33 cellular contexts compared by ENCODE assay signal in genomic region chr5:170233358-170233892, GRCh38. TPM values are rescaled to one million over a fixed set of nuclear protein-coding genes. Genes with fewer than 3 reads are reported as not detected.
"Had no signal": no experiment of that assay in that cellular context is flagged by ENCODE, and none has a peak within 500 bp of the region (broad histone marks: within the 10 kb centered on the region; RNA-seq: fewer than 3 reads in every experiment).

No MANE protein-coding gene starts in this region.

- H3K4me3 ChIP-seq: hepatocyte, left ventricle myocardium inferior, lung, neural progenitor cell, ovary, right atrium auricular region, right lobe of liver, smooth muscle cell, thyroid gland, transverse colon, upper lobe of right lung had no signal

- H3K4me3 Mint-ChIP-seq: mesothelial cell of epicardium; naive B cell; natural killer cell; nephron progenitor cell; neural progenitor cell; stimulated activated memory B cell treated with anti-CD40 and anti-IgM and Interleukin-4, amounts not matched to agents 10 μg/mL and 1 μg/mL and 100 μg/mL, for 72 hours; stimulated activated naive CD8-positive, alpha-beta T cell treated with anti-CD3 and anti-CD28 coated beads, Interleukin-15, amount 100 ng/mL, for 72 hours had no signal

- H2AFZ ChIP-seq: hepatocyte, neural progenitor cell had no signal

- H3K27ac ChIP-seq: hepatocyte, left ventricle myocardium inferior, neural progenitor cell, ovary, right atrium auricular region, right lobe of liver, thyroid gland, transverse colon, upper lobe of right lung had no signal

- H3K4me1 Mint-ChIP-seq: mesothelial cell of epicardium; naive B cell; natural killer cell; stimulated activated memory B cell treated with anti-CD40 and anti-IgM and Interleukin-4, amounts not matched to agents 10 μg/mL and 1 μg/mL and 100 μg/mL, for 72 hours had no signal

- H3K4me2 ChIP-seq: hepatocyte, neural progenitor cell, smooth muscle cell had no signal

- H3K4me1 ChIP-seq: left ventricle myocardium inferior, right atrium auricular region, right lobe of liver, thyroid gland had no signal

- H3K27ac Mint-ChIP-seq: mesothelial cell of epicardium; nephron progenitor cell; neural progenitor cell; progenitor cell of endocrine pancreas; stimulated activated memory B cell treated with anti-CD40 and anti-IgM and Interleukin-4, amounts not matched to agents 10 μg/mL and 1 μg/mL and 100 μg/mL, for 72 hours; stimulated activated naive CD8-positive, alpha-beta T cell treated with anti-CD3 and anti-CD28 coated beads, Interleukin-15, amount 100 ng/mL, for 72 hours had no signal

- FAIRE-seq: urothelium cell line had no signal

- H3K36me3 ChIP-seq: left ventricle myocardium inferior, neural progenitor cell, ovary, right atrium auricular region, right lobe of liver, thyroid gland, transverse colon, upper lobe of right lung had no signal

- DNase-seq: islet precursor cell; left ventricle myocardium inferior; naive B cell; natural killer cell; nephron progenitor cell; ovary; right lobe of liver; stimulated activated CD4-positive, alpha-beta T cell treated with anti-CD3 and anti-CD28 coated beads, Interleukin-1b, Interleukin-23, amount 100 ng/mL, for 48 hours; stimulated activated CD4-positive, alpha-beta T cell treated with anti-CD3 and anti-CD28 coated beads, Interleukin-2, amount 100 ng/mL, for 48 hours; stimulated activated CD4-positive, alpha-beta T cell treated with anti-CD3 and anti-CD28 coated beads, Interleukin-4, amount 100 ng/mL, for 4 hours; stimulated activated CD8-positive, alpha-beta memory T cell treated with anti-CD3 and anti-CD28 coated beads, Interleukin-4, amount 100 ng/mL, for 48 hours; stimulated activated naive CD4-positive, alpha-beta T cell treated with Interleukin-2 at 50 U/mL for 16 hours; stimulated activated naive CD8-positive, alpha-beta T cell treated with anti-CD3 and anti-CD28 coated beads, Interleukin-15, amount 100 ng/mL, for 72 hours; substantia nigra; thyroid gland; transverse colon had no signal

- H3K9ac ChIP-seq: neural progenitor cell had no signal

- H3K9me3 ChIP-seq: left ventricle myocardium inferior, ovary, right atrium auricular region, right lobe of liver, thyroid gland, transverse colon, upper lobe of right lung had no signal

- H3K79me2 ChIP-seq: hepatocyte had no signal

- H3K9me3 Mint-ChIP-seq: mesothelial cell of epicardium; naive B cell; natural killer cell; nephron progenitor cell; neural progenitor cell; stimulated activated memory B cell treated with anti-CD40 and anti-IgM and Interleukin-4, amounts not matched to agents 10 μg/mL and 1 μg/mL and 100 μg/mL, for 72 hours; stimulated activated naive CD8-positive, alpha-beta T cell treated with anti-CD3 and anti-CD28 coated beads, Interleukin-15, amount 100 ng/mL, for 72 hours had no signal

- ATAC-seq: natural killer cell; stimulated activated memory B cell treated with anti-CD40 and anti-IgM and Interleukin-4, amounts not matched to agents 10 μg/mL and 1 μg/mL and 100 μg/mL, for 72 hours; stimulated activated naive CD8-positive, alpha-beta T cell treated with anti-CD3 and anti-CD28 coated beads, Interleukin-15, amount 100 ng/mL, for 72 hours; upper lobe of right lung had no signal

- H3K27me3 Mint-ChIP-seq: stimulated activated naive CD8-positive, alpha-beta T cell treated with anti-CD3 and anti-CD28 coated beads, Interleukin-15, amount 100 ng/mL, for 72 hours had no signal

- H3K36me3 Mint-ChIP-seq: mesothelial cell of epicardium; naive B cell; natural killer cell; neural progenitor cell; stimulated activated memory B cell treated with anti-CD40 and anti-IgM and Interleukin-4, amounts not matched to agents 10 μg/mL and 1 μg/mL and 100 μg/mL, for 72 hours had no signal

- H3K27me3 ChIP-seq: neural progenitor cell, ovary, right atrium auricular region, right lobe of liver, thyroid gland, transverse colon, upper lobe of right lung had no signal

RNA-seq across cellular contexts. Expression of gene C5orf58, which starts 0.6 kb away (rescaled TPM):
- total RNA-seq: hepatocyte, kidney epithelial cell, lung, mesothelial cell of epicardium, mononuclear cell, natural killer cell, omental fat pad, ovary, progenitor cell of endocrine pancreas, pulmonary artery endothelial cell, renal cortical epithelial cell, right atrium auricular region, right lobe of liver, skeletal muscle tissue, smooth muscle cell, temporal lobe, thyroid gland, upper lobe of right lung had no signal
- polyA plus RNA-seq: smooth muscle cell had no signal
